26 cellular contexts compared by ENCODE assay signal in the genomic region with DNA sequence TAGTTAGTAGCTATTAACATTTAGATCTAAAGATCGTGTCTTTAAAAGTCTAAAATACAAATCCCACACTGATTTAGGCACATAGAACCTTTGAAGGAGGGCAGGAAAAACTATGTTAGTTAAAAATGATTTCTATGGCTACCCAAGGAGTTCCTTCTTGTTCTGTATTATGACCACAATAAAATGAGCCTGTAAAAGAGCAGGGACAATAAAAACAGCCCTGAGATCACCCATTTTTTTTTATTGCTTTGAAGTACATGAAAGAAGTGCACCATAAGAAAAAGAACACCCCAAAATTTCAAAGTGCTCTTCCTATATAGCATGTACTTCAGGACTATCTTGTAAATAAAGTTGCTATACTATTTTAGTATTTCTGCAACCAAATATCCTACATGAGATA.
DNase-seq lines count a peak whose midpoint lies in the region; ATAC-seq and TF ChIP-seq lines count a peak whose summit lies in the region.
"Had no signal": no experiment of that assay in that cellular context is flagged by ENCODE, and none has a peak within 500 bp of the region (broad histone marks: within the 10 kb centered on the region; RNA-seq: fewer than 3 reads in every experiment).

No MANE protein-coding gene starts in this region.

- no peaks in the 10 kb centered on the region for H3K9me2 ChIP-seq in OCI-LY1 (ENCODE audit: low read depth, low read length)

- H3K79me2 ChIP-seq in ACC112 (ENCODE audit: control insufficient read depth, insufficient read depth, low read length, unreplicated experiment): peaks cover 6% of the 10 kb centered on the region
- no peaks in the 10 kb centered on the region for H3K79me2 ChIP-seq in OCI-LY1 (ENCODE audit: insufficient read depth, low read length)

- no peaks in the 10 kb centered on the region for H3K27me3 ChIP-seq in ACC112 (ENCODE audit: insufficient read depth, low read length)
- H3K27me3 ChIP-seq in OCI-LY1 (ENCODE audit: insufficient read depth, low read length): no peaks in the 10 kb centered on the region
- no peaks in the 10 kb centered on the region for H3K27me3 ChIP-seq in adipocyte (replicated peaks; ENCODE audit: control insufficient read depth, insufficient read depth, low read length)
- H3K27me3 ChIP-seq: adrenal gland, body of pancreas, right lobe of liver had no signal

- no peak overlapping the region for H3K4me3 Mint-ChIP-seq in T-helper 1 cell treated with Interleukin-12 subunit alpha and Interleukin-12 subunit beta and Interleukin-4 antibody, amounts not matched to agents 30 μg/mL and 1 μg/mL, for 36 hours
- H3K4me3 Mint-ChIP-seq: CD8-positive, alpha-beta T cell; memory B cell; stimulated activated effector memory CD8-positive, alpha-beta T cell treated with anti-CD3 and anti-CD28 coated beads, Interleukin-12 subunit alpha, Interleukin-12 subunit beta, amount 100 ng/mL, for 72 hours had no signal

- H3K9me3 ChIP-seq in OCI-LY1 (ENCODE audit: low read length) (no peaks in the 10 kb centered on the region), adipocyte (ENCODE audit: control insufficient read depth, low read length) (no peaks in the 10 kb centered on the region)
- H3K9me3 ChIP-seq: body of pancreas, right lobe of liver had no signal

- no peak for ATAC-seq in HG02840 (IDR thresholded peaks at IDR 0.05; ENCODE audit: low FRiP score, unreplicated experiment)
- no peak for ATAC-seq in GM19035 (IDR thresholded peaks at IDR 0.05; ENCODE audit: unreplicated experiment)
- ATAC-seq: body of pancreas; CD8-positive, alpha-beta T cell; left lobe of liver; right lobe of liver; Right ventricle myocardium inferior; stimulated activated effector memory CD8-positive, alpha-beta T cell treated with anti-CD3 and anti-CD28 coated beads, Interleukin-12 subunit alpha, Interleukin-12 subunit beta, amount 100 ng/mL, for 72 hours had no signal

- H3K4me1 Mint-ChIP-seq in T-helper 1 cell treated with Interleukin-12 subunit alpha and Interleukin-12 subunit beta and Interleukin-4 antibody, amounts not matched to agents 30 μg/mL and 1 μg/mL, for 36 hours (ENCODE audit: low read depth): peaks cover 34% of the 10 kb centered on the region

- H3K27ac Mint-ChIP-seq in T-helper 1 cell treated with Interleukin-12 subunit alpha and Interleukin-12 subunit beta and Interleukin-4 antibody, amounts not matched to agents 30 μg/mL and 1 μg/mL, for 36 hours: peak overlapping the region; percentile 31
- H3K27ac Mint-ChIP-seq: CD8-positive, alpha-beta T cell; memory B cell; progenitor cell of endocrine pancreas; stimulated activated effector memory CD8-positive, alpha-beta T cell treated with anti-CD3 and anti-CD28 coated beads, Interleukin-12 subunit alpha, Interleukin-12 subunit beta, amount 100 ng/mL, for 72 hours had no signal

- peak overlapping the region; percentile 61 for H2AFZ ChIP-seq in ACC112 (ENCODE audit: low read length, unreplicated experiment)
- no peak overlapping the region for H2AFZ ChIP-seq in OCI-LY1 (ENCODE audit: low read length)

- peak overlapping the region; percentile 95 for H3K27ac ChIP-seq in ACC112 (ENCODE audit: low read depth, low read length)
- peak overlapping the region; percentile 13 for H3K27ac ChIP-seq in OCI-LY1 (ENCODE audit: low read depth, low read length, poor library complexity, severe bottlenecking)
- H3K27ac ChIP-seq: 22Rv1, adrenal gland, body of pancreas, right lobe of liver had no signal

- no peak overlapping the region for H3K4me2 ChIP-seq in OCI-LY1 (ENCODE audit: low read length)

- H3K9ac ChIP-seq in OCI-LY1 (ENCODE audit: low read length): no peak overlapping the region
- H3K9ac ChIP-seq in adipocyte (ENCODE audit: low read length): peak overlapping the region; percentile 44

- no peaks in the 10 kb centered on the region for H3F3A ChIP-seq in OCI-LY1 (ENCODE audit: insufficient read depth, low read length)

- peak overlapping the region; percentile 20 for H3K4me3 ChIP-seq in ACC112 (ENCODE audit: low read depth, low read length)
- H3K4me3 ChIP-seq in OCI-LY1 (ENCODE audit: low read depth, low read length, poor library complexity, severe bottlenecking): no peak overlapping the region
- no peak overlapping the region for H3K4me3 ChIP-seq in adipocyte (ENCODE audit: low read length)
- H3K4me3 ChIP-seq: adrenal gland, body of pancreas, right lobe of liver had no signal

- H3K9me3 Mint-ChIP-seq in T-helper 1 cell treated with Interleukin-12 subunit alpha and Interleukin-12 subunit beta and Interleukin-4 antibody, amounts not matched to agents 30 μg/mL and 1 μg/mL, for 36 hours: no peaks in the 10 kb centered on the region
- H3K9me3 Mint-ChIP-seq: CD8-positive, alpha-beta T cell; memory B cell; stimulated activated effector memory CD8-positive, alpha-beta T cell treated with anti-CD3 and anti-CD28 coated beads, Interleukin-12 subunit alpha, Interleukin-12 subunit beta, amount 100 ng/mL, for 72 hours had no signal

- H4K20me1 ChIP-seq in OCI-LY1 (ENCODE audit: insufficient read depth, low read length): no peaks in the 10 kb centered on the region

- DNase-seq in T-helper 1 cell: no peak
- DNase-seq in adipocyte (ENCODE audit: low read depth): no peak
- no peak for DNase-seq in NCI-H524 (lab: John Stamatoyannopoulos, UW)
- DNase-seq: activated gamma-delta T cell; adrenal gland; body of pancreas; CD8-positive, alpha-beta T cell; DMS 273 treated with DMSO at 0.1 percent for 48 hours; EL; hippocampal formation; Kasumi-1; NCI-H446 treated with DMSO at 0.1 percent for 48 hours; right lobe of liver; stimulated activated CD4-positive, alpha-beta T cell treated with anti-CD3 and anti-CD28 coated beads, Interleukin-12 subunit alpha, Interleukin-12 subunit beta, amount 100 ng/mL, for 4 hours; stimulated activated CD4-positive, alpha-beta T cell treated with anti-CD3 and anti-CD28 coated beads, Interleukin-4, amount 100 ng/mL, for 1 hour had no signal

- TF ChIP-seq CTCF in OCI-LY1 (IDR thresholded peaks at IDR 0.05; ENCODE audit: low read length): no peak

- H3K36me3 ChIP-seq in ACC112 (ENCODE audit: insufficient read depth, low read length): no peaks in the 10 kb centered on the region
- H3K36me3 ChIP-seq in OCI-LY1 (ENCODE audit: insufficient read depth, low read length): peaks cover 7% of the 10 kb centered on the region; the same call in 1 of the 2 replicates
- H3K36me3 ChIP-seq in adipocyte (ENCODE audit: control insufficient read depth, insufficient read depth, low read length, severe bottlenecking): no peaks in the 10 kb centered on the region
- H3K36me3 ChIP-seq: adrenal gland, right lobe of liver had no signal

- H3K4me1 ChIP-seq in ACC112 (ENCODE audit: control insufficient read depth, insufficient read depth, low read length, unreplicated experiment) (peaks cover 52% of the 10 kb centered on the region), OCI-LY1 (ENCODE audit: insufficient read depth, low read length, severe bottlenecking) (peaks cover 32% of the 10 kb centered on the region), adipocyte (ENCODE audit: control insufficient read depth, insufficient read depth, low read length) (peaks cover 71% of the 10 kb centered on the region)
- H3K4me1 ChIP-seq: body of pancreas, right lobe of liver had no signal

- peaks cover 10% of the 10 kb centered on the region for H3K36me3 Mint-ChIP-seq in T-helper 1 cell treated with Interleukin-12 subunit alpha and Interleukin-12 subunit beta and Interleukin-4 antibody, amounts not matched to agents 30 μg/mL and 1 μg/mL, for 36 hours (ENCODE audit: low read depth)
- H3K36me3 Mint-ChIP-seq: CD8-positive, alpha-beta T cell; memory B cell had no signal

- H3K27me3 Mint-ChIP-seq in T-helper 1 cell treated with Interleukin-12 subunit alpha and Interleukin-12 subunit beta and Interleukin-4 antibody, amounts not matched to agents 30 μg/mL and 1 μg/mL, for 36 hours (ENCODE audit: low read depth): no peaks in the 10 kb centered on the region
- H3K27me3 Mint-ChIP-seq: memory B cell, progenitor cell of endocrine pancreas had no signal
